ENCODE assay signal across 24 cellular contexts in genomic region chr16:28061702-28062101, GRCh38. TPM values are rescaled to one million over a fixed set of nuclear protein-coding genes. Genes with fewer than 3 reads are reported as not detected.
"Had no signal": no experiment of that assay in that cellular context is flagged by ENCODE, and none has a peak within 500 bp of the region (broad histone marks: within the 10 kb centered on the region; RNA-seq: fewer than 3 reads in every experiment).

No MANE protein-coding gene starts in this region.

- H3K27me3 ChIP-seq: ascending aorta had no signal

- H3K27ac Mint-ChIP-seq: activated naive CD4-positive, alpha-beta T cell treated with anti-CD3 and anti-CD28 coated beads for 36 hours; stimulated activated naive CD8-positive, alpha-beta T cell treated with anti-CD3 and anti-CD28 coated beads, Interleukin-15, amount 100 ng/mL, for 72 hours had no signal

- ATAC-seq: activated T-cell treated with anti-CD3 and anti-CD28 coated beads, Interleukin-2, amount 50 U/mL, for 4 hours; gastrocnemius medialis; psoas muscle; stimulated activated naive CD8-positive, alpha-beta T cell treated with anti-CD3 and anti-CD28 coated beads, Interleukin-15, amount 100 ng/mL, for 72 hours had no signal

- H3K4me3 ChIP-seq: breast epithelium, colonic mucosa, esophagus squamous epithelium, gastrocnemius medialis, psoas muscle, vagina had no signal

- H3K27ac ChIP-seq: breast epithelium, colonic mucosa, esophagus squamous epithelium, gastrocnemius medialis, psoas muscle, transverse colon, vagina had no signal

- DNase-seq: activated CD4-positive, alpha-beta T cell treated with anti-CD3 and anti-CD28 coated beads, Interleukin-2, amount 50 U/mL, for 4 hours; activated CD8-positive, alpha-beta memory T cell treated with anti-CD3 and anti-CD28 coated beads, Interleukin-2, amount 50 U/mL, for 48 hours; activated effector memory CD4-positive, alpha-beta T cell treated with Interleukin-2 at 50 U/mL for 16 hours; activated naive CD4-positive, alpha-beta T cell treated with anti-CD3 and anti-CD28 coated beads for 36 hours; activated T-cell treated with anti-CD3 and anti-CD28 coated beads, Interleukin-2, amount 50 U/mL, for 4 hours; colonic mucosa; esophagus squamous epithelium; gastrocnemius medialis; islet precursor cell; left cardiac atrium; psoas muscle; right cardiac atrium; stimulated activated CD4-positive, alpha-beta T cell treated with anti-CD3 and anti-CD28 coated beads, Interleukin-1b, Interleukin-23, amount 100 ng/mL, for 48 hours; stimulated activated naive CD8-positive, alpha-beta T cell treated with anti-CD3 and anti-CD28 coated beads, Interleukin-15, amount 100 ng/mL, for 72 hours; T-helper 1 cell; T-helper 9 cell; transverse colon had no signal

- H3K9me3 Mint-ChIP-seq: activated naive CD4-positive, alpha-beta T cell treated with anti-CD3 and anti-CD28 coated beads for 36 hours; activated T-cell treated with anti-CD3 and anti-CD28 coated beads, Interleukin-2, amount 50 U/mL, for 4 hours; central memory CD8-positive, alpha-beta T cell; stimulated activated naive CD8-positive, alpha-beta T cell treated with anti-CD3 and anti-CD28 coated beads, Interleukin-15, amount 100 ng/mL, for 72 hours had no signal

- H3K4me1 Mint-ChIP-seq: central memory CD8-positive, alpha-beta T cell had no signal

- H3K4me3 Mint-ChIP-seq: activated naive CD4-positive, alpha-beta T cell treated with anti-CD3 and anti-CD28 coated beads for 36 hours; activated T-cell treated with anti-CD3 and anti-CD28 coated beads, Interleukin-2, amount 50 U/mL, for 4 hours had no signal

RNA-seq across cellular contexts. Expression of gene GSG1L, which starts 1.8 kb away (rescaled TPM):
- total RNA-seq: activated CD8-positive, alpha-beta memory T cell treated with anti-CD3 and anti-CD28 coated beads for 36 hours; activated naive CD4-positive, alpha-beta T cell treated with anti-CD3 and anti-CD28 coated beads for 36 hours; activated T-cell treated with anti-CD3 and anti-CD28 coated beads, Interleukin-2, amount 50 U/mL, for 4 hours; ascending aorta; breast epithelium; gastrocnemius medialis; liver; omental fat pad; transverse colon; vagina had no signal
